In genomic region chr7:70053970-70054369, GRCh38 we compare ENCODE assay signal across 24 cellular contexts.
"Had no signal": no experiment of that assay in that cellular context is flagged by ENCODE, and none has a peak within 500 bp of the region (broad histone marks: within the 10 kb centered on the region; RNA-seq: fewer than 3 reads in every experiment).

No MANE protein-coding gene starts in this region.

- H3K4me1 ChIP-seq: left lung, lower lobe of right lung had no signal

- H3K4me3 ChIP-seq: hepatocyte, left lung, left ventricle myocardium inferior, lower lobe of right lung, lung, mucosa of descending colon had no signal

- H3K9me3 ChIP-seq: left lung, left ventricle myocardium inferior, lower lobe of right lung, mucosa of descending colon had no signal

- DNase-seq: hippocampal formation; hypothalamus; immature natural killer cell; islet precursor cell; kidney; kidney glomerular epithelial cell; left cardiac atrium; left colon; left lung; left ventricle myocardium inferior; left ventricle myocardium superior; lower lobe of right lung; mammary epithelial cell; mesenchymal stem cell; mesendoderm; midbrain; mucosa of descending colon; naive B cell; naive thymus-derived CD4-positive, alpha-beta T cell had no signal

- ATAC-seq: left cardiac atrium; left colon; left lung; left ventricle myocardium superior; lower lobe of right lung; mucosa of descending colon; naive thymus-derived CD4-positive, alpha-beta T cell had no signal

- H2AFZ ChIP-seq: hepatocyte had no signal

- H3K9me3 Mint-ChIP-seq: immature natural killer cell, memory B cell, mesothelial cell of epicardium had no signal

- H3K36me3 ChIP-seq: left lung, left ventricle myocardium inferior, lower lobe of right lung had no signal

- FAIRE-seq: keratinocyte, kidney had no signal

- H3K27me3 ChIP-seq: hepatocyte, left lung had no signal

- H3K79me2 ChIP-seq: hepatocyte had no signal

- H3K4me2 ChIP-seq: hepatocyte had no signal

- H3K27ac Mint-ChIP-seq: immature natural killer cell; memory B cell; mesothelial cell of epicardium; naive thymus-derived CD4-positive, alpha-beta T cell had no signal

- H3K4me3 Mint-ChIP-seq: immature natural killer cell; memory B cell; mesothelial cell of epicardium; naive B cell; naive thymus-derived CD4-positive, alpha-beta T cell had no signal

- H3K27me3 Mint-ChIP-seq: naive B cell had no signal

- H3K27ac ChIP-seq: hepatocyte, left lung, left ventricle myocardium inferior, lower lobe of right lung had no signal

- H3K36me3 Mint-ChIP-seq: mesothelial cell of epicardium; naive B cell; naive thymus-derived CD4-positive, alpha-beta T cell had no signal

- H3K4me1 Mint-ChIP-seq: naive thymus-derived CD4-positive, alpha-beta T cell had no signal
